1 cellular context compared by ENCODE assay signal in the genomic region with DNA sequence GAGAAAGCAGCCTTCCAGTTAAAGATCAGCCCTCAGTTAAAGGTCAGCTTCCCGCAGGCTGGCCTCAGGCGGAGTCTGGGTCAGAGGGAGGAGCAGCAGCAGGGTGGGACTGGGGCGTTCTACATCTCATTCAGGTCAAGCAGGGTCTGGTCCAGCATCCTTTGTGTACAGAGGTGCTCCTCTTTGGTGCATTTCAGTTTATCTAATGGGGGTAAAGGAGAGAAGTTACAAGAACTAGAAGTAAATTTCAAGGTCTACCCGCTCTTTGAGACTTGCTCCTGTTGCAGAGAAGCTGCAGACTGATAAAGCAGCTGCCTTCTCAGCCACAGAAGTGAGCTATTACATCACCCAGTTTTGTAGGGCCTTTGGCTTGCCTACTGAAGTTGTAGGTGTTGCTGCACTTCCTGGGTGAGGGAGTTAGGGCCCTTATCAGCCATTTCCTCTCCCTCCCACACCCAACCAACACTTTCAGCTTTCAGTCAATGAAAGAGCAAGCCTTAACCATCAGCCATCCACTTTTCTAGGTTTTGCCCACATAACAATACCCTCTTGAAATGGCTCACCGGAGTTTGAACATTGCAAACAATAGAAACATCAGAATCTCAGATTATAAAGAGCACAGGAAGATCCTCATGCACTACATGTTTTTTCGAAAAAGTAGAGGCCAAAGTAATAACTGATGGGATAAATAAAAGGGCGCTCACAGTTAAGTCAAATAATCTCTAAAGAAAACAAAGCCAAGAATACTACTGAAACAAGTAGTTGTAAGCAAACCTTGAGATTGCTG.
TF ChIP-seq lines count a peak whose summit lies in the region.

No MANE protein-coding gene starts in this region.

TF ChIP-seq in K562, 482 proteins besides CTCF, POLR2A, EP300 and RAD21 (continued from another document and continues in another):
- 0 out of 4 replicates have a peak, but pooled peaks of 1 of the 2 experiments have one; percentile 60 for TF ChIP-seq NONO (IDR thresholded peaks at IDR 0.05; ENCODE audit: low read depth in 2 of 2, low read length in 1 of 2)
- TF ChIP-seq DACH1 (IDR thresholded peaks at IDR 0.05; ENCODE audit: partially characterized antibody), result no peak
- TF ChIP-seq CEBPZ (IDR thresholded peaks at IDR 0.05; ENCODE audit: borderline replicate concordance, low read depth, low read length), result no peak
- TF ChIP-seq ZNF197 (CRISPR knock-in tag; IDR thresholded peaks at IDR 0.05; ENCODE audit: low read depth), result peak; percentile 45; the same call in 1 of the 2 replicates
- TF ChIP-seq SIN3A (IDR thresholded peaks at IDR 0.05; ENCODE audit: borderline replicate concordance in 2 of 2, control insufficient read depth in 1 of 2, low read depth in 2 of 2, low read length in 2 of 2), result peak in 1 of 2 experiments; percentile 74; a peak in 1 of 4 replicates
- TF ChIP-seq MTA1 (IDR thresholded peaks at IDR 0.05; ENCODE audit: borderline replicate concordance), result peak; percentile 62; the same call in 1 of the 2 replicates
- no peak for TF ChIP-seq ZC3H8 (IDR thresholded peaks at IDR 0.05)
- TF ChIP-seq CBX2 (IDR thresholded peaks at IDR 0.05; ENCODE audit: insufficient read depth, low read length, poor library complexity, severe bottlenecking), result no peak
- TF ChIP-seq POLR2H (tag; IDR thresholded peaks at IDR 0.05; ENCODE audit: low read depth), result peak; percentile 77
- TF ChIP-seq PRPF4 (IDR thresholded peaks at IDR 0.05; ENCODE audit: insufficient read depth, low read depth, low read length, poor library complexity, severe bottlenecking), result no peak
- TF ChIP-seq ESRRB (CRISPR knock-in tag; IDR thresholded peaks at IDR 0.05; ENCODE audit: borderline replicate concordance), result no peak
- TF ChIP-seq TRIM24 (IDR thresholded peaks at IDR 0.05), result peak; percentile 82 to 91
- TF ChIP-seq BRD4 (IDR thresholded peaks at IDR 0.05), result no peak
- no peak for TF ChIP-seq TGIF2 (CRISPR knock-in tag; IDR thresholded peaks at IDR 0.05)
- TF ChIP-seq HIVEP1 (CRISPR knock-in tag; IDR thresholded peaks at IDR 0.05), result no peak
- TF ChIP-seq RNF219 (CRISPR knock-in tag; IDR thresholded peaks at IDR 0.05), result no peak
- TF ChIP-seq ZFX (CRISPR knock-in tag; IDR thresholded peaks at IDR 0.05), result peak; percentile 66
- TF ChIP-seq, protein P1, sequence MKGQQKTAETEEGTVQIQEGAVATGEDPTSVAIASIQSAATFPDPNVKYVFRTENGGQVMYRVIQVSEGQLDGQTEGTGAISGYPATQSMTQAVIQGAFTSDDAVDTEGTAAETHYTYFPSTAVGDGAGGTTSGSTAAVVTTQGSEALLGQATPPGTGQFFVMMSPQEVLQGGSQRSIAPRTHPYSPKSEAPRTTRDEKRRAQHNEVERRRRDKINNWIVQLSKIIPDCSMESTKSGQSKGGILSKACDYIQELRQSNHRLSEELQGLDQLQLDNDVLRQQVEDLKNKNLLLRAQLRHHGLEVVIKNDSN (CRISPR knock-in tag; IDR thresholded peaks at IDR 0.05), result no peak
- TF ChIP-seq TRIM28 (IDR thresholded peaks at IDR 0.05), result peak; percentile 84; the same call in 1 of the 2 replicates
- no peak for TF ChIP-seq ZNF449 (CRISPR knock-in tag; IDR thresholded peaks at IDR 0.05)
- TF ChIP-seq, protein P2, sequence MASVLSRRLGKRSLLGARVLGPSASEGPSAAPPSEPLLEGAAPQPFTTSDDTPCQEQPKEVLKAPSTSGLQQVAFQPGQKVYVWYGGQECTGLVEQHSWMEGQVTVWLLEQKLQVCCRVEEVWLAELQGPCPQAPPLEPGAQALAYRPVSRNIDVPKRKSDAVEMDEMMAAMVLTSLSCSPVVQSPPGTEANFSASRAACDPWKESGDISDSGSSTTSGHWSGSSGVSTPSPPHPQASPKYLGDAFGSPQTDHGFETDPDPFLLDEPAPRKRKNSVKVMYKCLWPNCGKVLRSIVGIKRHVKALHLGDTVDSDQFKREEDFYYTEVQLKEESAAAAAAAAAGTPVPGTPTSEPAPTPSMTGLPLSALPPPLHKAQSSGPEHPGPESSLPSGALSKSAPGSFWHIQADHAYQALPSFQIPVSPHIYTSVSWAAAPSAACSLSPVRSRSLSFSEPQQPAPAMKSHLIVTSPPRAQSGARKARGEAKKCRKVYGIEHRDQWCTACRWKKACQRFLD (CRISPR knock-in tag; IDR thresholded peaks at IDR 0.05), result no peak; the same call in 1 of the 2 replicates
- TF ChIP-seq PCBP1 (IDR thresholded peaks at IDR 0.05; ENCODE audit: low read depth, low read length, poor library complexity, severe bottlenecking), result no peak
- no peak for TF ChIP-seq NFXL1 (CRISPR knock-in tag; IDR thresholded peaks at IDR 0.05)
- peak; percentile 57; the same call in 1 of the 2 replicates for TF ChIP-seq ETS1 (conservative IDR thresholded peaks at IDR 0.05; ENCODE audit: control insufficient read depth, low read depth, low read length)
- TF ChIP-seq HOMEZ (CRISPR knock-in tag; IDR thresholded peaks at IDR 0.05), result no peak
- 0 out of 2 replicates have a peak, but pooled peaks have one; percentile 9 for TF ChIP-seq ZNF24 (IDR thresholded peaks at IDR 0.05)
- TF ChIP-seq CREBBP (IDR thresholded peaks at IDR 0.05; ENCODE audit: low read depth, low read length), result no peak
- peak; percentile 33 to 49; a peak in 1 of 4 replicates for TF ChIP-seq TEAD1 (CRISPR knock-in tag; IDR thresholded peaks at IDR 0.05)
- TF ChIP-seq, protein P3, sequence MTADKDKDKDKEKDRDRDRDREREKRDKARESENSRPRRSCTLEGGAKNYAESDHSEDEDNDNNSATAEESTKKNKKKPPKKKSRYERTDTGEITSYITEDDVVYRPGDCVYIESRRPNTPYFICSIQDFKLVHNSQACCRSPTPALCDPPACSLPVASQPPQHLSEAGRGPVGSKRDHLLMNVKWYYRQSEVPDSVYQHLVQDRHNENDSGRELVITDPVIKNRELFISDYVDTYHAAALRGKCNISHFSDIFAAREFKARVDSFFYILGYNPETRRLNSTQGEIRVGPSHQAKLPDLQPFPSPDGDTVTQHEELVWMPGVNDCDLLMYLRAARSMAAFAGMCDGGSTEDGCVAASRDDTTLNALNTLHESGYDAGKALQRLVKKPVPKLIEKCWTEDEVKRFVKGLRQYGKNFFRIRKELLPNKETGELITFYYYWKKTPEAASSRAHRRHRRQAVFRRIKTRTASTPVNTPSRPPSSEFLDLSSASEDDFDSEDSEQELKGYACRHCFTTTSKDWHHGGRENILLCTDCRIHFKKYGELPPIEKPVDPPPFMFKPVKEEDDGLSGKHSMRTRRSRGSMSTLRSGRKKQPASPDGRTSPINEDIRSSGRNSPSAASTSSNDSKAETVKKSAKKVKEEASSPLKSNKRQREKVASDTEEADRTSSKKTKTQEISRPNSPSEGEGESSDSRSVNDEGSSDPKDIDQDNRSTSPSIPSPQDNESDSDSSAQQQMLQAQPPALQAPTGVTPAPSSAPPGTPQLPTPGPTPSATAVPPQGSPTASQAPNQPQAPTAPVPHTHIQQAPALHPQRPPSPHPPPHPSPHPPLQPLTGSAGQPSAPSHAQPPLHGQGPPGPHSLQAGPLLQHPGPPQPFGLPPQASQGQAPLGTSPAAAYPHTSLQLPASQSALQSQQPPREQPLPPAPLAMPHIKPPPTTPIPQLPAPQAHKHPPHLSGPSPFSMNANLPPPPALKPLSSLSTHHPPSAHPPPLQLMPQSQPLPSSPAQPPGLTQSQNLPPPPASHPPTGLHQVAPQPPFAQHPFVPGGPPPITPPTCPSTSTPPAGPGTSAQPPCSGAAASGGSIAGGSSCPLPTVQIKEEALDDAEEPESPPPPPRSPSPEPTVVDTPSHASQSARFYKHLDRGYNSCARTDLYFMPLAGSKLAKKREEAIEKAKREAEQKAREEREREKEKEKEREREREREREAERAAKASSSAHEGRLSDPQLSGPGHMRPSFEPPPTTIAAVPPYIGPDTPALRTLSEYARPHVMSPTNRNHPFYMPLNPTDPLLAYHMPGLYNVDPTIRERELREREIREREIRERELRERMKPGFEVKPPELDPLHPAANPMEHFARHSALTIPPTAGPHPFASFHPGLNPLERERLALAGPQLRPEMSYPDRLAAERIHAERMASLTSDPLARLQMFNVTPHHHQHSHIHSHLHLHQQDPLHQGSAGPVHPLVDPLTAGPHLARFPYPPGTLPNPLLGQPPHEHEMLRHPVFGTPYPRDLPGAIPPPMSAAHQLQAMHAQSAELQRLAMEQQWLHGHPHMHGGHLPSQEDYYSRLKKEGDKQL (CRISPR knock-in tag; IDR thresholded peaks at IDR 0.05; ENCODE audit: borderline replicate concordance), result no peak
- TF ChIP-seq SMARCC2 (IDR thresholded peaks at IDR 0.05; ENCODE audit: low read depth), result peak; percentile 81
- TF ChIP-seq MXI1 (IDR thresholded peaks at IDR 0.05; ENCODE audit: low read depth, low read length), result no peak
- TF ChIP-seq KLF6 (CRISPR knock-in tag; IDR thresholded peaks at IDR 0.05; ENCODE audit: borderline replicate concordance), result peak; percentile 45; the same call in 1 of the 2 replicates
- no peak for TF ChIP-seq RBM15 (IDR thresholded peaks at IDR 0.05; ENCODE audit: insufficient read depth, low read length)
- TF ChIP-seq TFAM (CRISPR knock-in tag; conservative IDR thresholded peaks at IDR 0.05), result no peak
